ENCODE assay signal across 21 cellular contexts in genomic region chr7:140023728-140024127, GRCh38. TPM values are rescaled to one million over a fixed set of nuclear protein-coding genes. Genes with fewer than 3 reads are reported as not detected.
"Had no signal": no experiment of that assay in that cellular context is flagged by ENCODE, and none has a peak within 500 bp of the region (broad histone marks: within the 10 kb centered on the region; RNA-seq: fewer than 3 reads in every experiment).

No MANE protein-coding gene starts in this region.

- H3K27me3 Mint-ChIP-seq: activated CD4-positive, alpha-beta T cell treated with anti-CD3 and anti-CD28 coated beads, Interleukin-2, amount 10 ng/mL, durations not matched to agents 7 days and 5 days; memory B cell; stimulated activated memory B cell treated with anti-CD40 and anti-IgM and Interleukin-4, amounts not matched to agents 10 μg/mL and 1 μg/mL and 100 μg/mL, for 72 hours; T-helper 17 cell had no signal

- DNase-seq: activated CD4-positive, alpha-beta T cell treated with anti-CD3 and anti-CD28 coated beads, Interleukin-2, amount 10 ng/mL, durations not matched to agents 7 days and 5 days; activated CD4-positive, CD25-positive, alpha-beta regulatory T cell; activated CD8-positive, alpha-beta T cell treated with anti-CD3 and anti-CD28 coated beads, Interleukin-2, amount 10 ng/mL, durations not matched to agents 7 days and 5 days; activated effector memory CD4-positive, alpha-beta T cell treated with Interleukin-2 at 50 U/mL for 16 hours; activated naive CD4-positive, alpha-beta T cell treated with anti-CD3 and anti-CD28 coated beads for 36 hours; activated T-cell treated with anti-CD3 and anti-CD28 coated beads, Interleukin-2, amount 50 U/mL, for 4 hours; cortex of kidney; foreskin fibroblast; heart right ventricle; islet precursor cell; left cardiac atrium; occipital lobe; small intestine; stimulated activated CD4-positive, alpha-beta T cell treated with anti-CD3 and anti-CD28 coated beads, Interleukin-2, amount 100 ng/mL, for 24 hours; T-helper 17 cell; transverse colon had no signal

- H3K4me1 ChIP-seq: heart right ventricle, transverse colon had no signal

- H3K27ac ChIP-seq: heart right ventricle, transverse colon had no signal

- ATAC-seq: activated CD8-positive, alpha-beta T cell treated with anti-CD3 and anti-CD28 coated beads, Interleukin-2, amount 10 ng/mL, durations not matched to agents 7 days and 5 days; activated T-cell treated with anti-CD3 and anti-CD28 coated beads, Interleukin-2, amount 50 U/mL, for 4 hours; heart right ventricle; left cardiac atrium; sciatic nerve; stimulated activated memory B cell treated with anti-CD40 and anti-IgM and Interleukin-4, amounts not matched to agents 10 μg/mL and 1 μg/mL and 100 μg/mL, for 72 hours; T-helper 17 cell had no signal

- H3K4me1 Mint-ChIP-seq: stimulated activated memory B cell treated with anti-CD40 and anti-IgM and Interleukin-4, amounts not matched to agents 10 μg/mL and 1 μg/mL and 100 μg/mL, for 72 hours had no signal

- H3K4me3 Mint-ChIP-seq: activated CD4-positive, alpha-beta T cell treated with anti-CD3 and anti-CD28 coated beads, Interleukin-2, amount 10 ng/mL, durations not matched to agents 7 days and 5 days; activated CD8-positive, alpha-beta T cell treated with anti-CD3 and anti-CD28 coated beads, Interleukin-2, amount 10 ng/mL, durations not matched to agents 7 days and 5 days; activated naive CD4-positive, alpha-beta T cell treated with anti-CD3 and anti-CD28 coated beads for 36 hours; activated T-cell treated with anti-CD3 and anti-CD28 coated beads, Interleukin-2, amount 50 U/mL, for 4 hours; memory B cell; stimulated activated memory B cell treated with anti-CD40 and anti-IgM and Interleukin-4, amounts not matched to agents 10 μg/mL and 1 μg/mL and 100 μg/mL, for 72 hours; T-helper 17 cell had no signal

- FAIRE-seq: small intestine, urothelium cell line had no signal

- H3K4me3 ChIP-seq: heart right ventricle, transverse colon had no signal

- H3K9me3 ChIP-seq: heart right ventricle, transverse colon had no signal

- H3K9me3 Mint-ChIP-seq: activated CD4-positive, alpha-beta T cell treated with anti-CD3 and anti-CD28 coated beads, Interleukin-2, amount 10 ng/mL, durations not matched to agents 7 days and 5 days; activated naive CD4-positive, alpha-beta T cell treated with anti-CD3 and anti-CD28 coated beads for 36 hours; activated T-cell treated with anti-CD3 and anti-CD28 coated beads, Interleukin-2, amount 50 U/mL, for 4 hours; memory B cell; stimulated activated memory B cell treated with anti-CD40 and anti-IgM and Interleukin-4, amounts not matched to agents 10 μg/mL and 1 μg/mL and 100 μg/mL, for 72 hours had no signal

- H3K27me3 ChIP-seq: heart right ventricle, transverse colon had no signal

- H3K27ac Mint-ChIP-seq: activated CD8-positive, alpha-beta T cell treated with anti-CD3 and anti-CD28 coated beads, Interleukin-2, amount 10 ng/mL, durations not matched to agents 7 days and 5 days; activated naive CD4-positive, alpha-beta T cell treated with anti-CD3 and anti-CD28 coated beads for 36 hours; memory B cell; stimulated activated memory B cell treated with anti-CD40 and anti-IgM and Interleukin-4, amounts not matched to agents 10 μg/mL and 1 μg/mL and 100 μg/mL, for 72 hours; T-helper 17 cell had no signal

RNA-seq across cellular contexts. Expression of gene PARP12, which starts 39.0 kb away (rescaled TPM):
- polyA plus RNA-seq: neural cell had no signal
